16 cellular contexts compared by ENCODE assay signal in the genomic region with DNA sequence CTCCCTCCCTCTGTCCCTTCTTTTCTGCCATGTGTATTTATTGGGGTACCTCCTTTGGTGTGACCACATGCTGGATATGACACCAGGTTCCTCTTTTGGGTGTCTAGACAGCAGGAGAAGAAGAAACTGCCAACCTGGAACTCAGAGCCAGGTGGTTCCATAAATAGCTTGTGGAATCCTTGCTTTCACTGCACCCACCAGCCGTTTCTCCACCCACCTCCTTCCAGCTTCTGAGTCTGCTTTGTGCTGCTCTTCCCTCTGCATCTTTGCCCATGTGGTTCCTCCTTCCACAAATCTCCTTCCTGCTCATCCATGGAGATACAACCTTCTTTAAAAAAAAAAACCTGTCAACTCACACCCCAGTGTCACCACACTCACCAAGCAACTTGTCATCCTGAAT.
"Had no signal": no experiment of that assay in that cellular context is flagged by ENCODE, and none has a peak within 500 bp of the region (broad histone marks: within the 10 kb centered on the region; RNA-seq: fewer than 3 reads in every experiment).

No MANE protein-coding gene starts in this region.

- H3K4me1 ChIP-seq: esophagus muscularis mucosa, foreskin keratinocyte, gastroesophageal sphincter, heart right ventricle, left lung, lower lobe of right lung had no signal

- H3K27me3 ChIP-seq: foreskin keratinocyte had no signal

- H3K27ac ChIP-seq: coronary artery, dorsolateral prefrontal cortex, esophagus muscularis mucosa, foreskin keratinocyte, gastroesophageal sphincter, heart right ventricle, left lung, lower lobe of right lung had no signal

- DNase-seq: dermis blood vessel endothelial cell; dorsolateral prefrontal cortex; effector CD4-positive, alpha-beta T cell; effector memory CD4-positive, alpha-beta T cell; foreskin keratinocyte; heart right ventricle; left cardiac atrium; left lung; left ventricle myocardium superior; lower lobe of right lung; mesenchymal stem cell; mucosa of descending colon; naive B cell had no signal

- ATAC-seq: foreskin keratinocyte, gastroesophageal sphincter, heart right ventricle, left cardiac atrium, left lung, left ventricle myocardium superior, lower lobe of right lung, mucosa of descending colon had no signal

- H3K4me3 ChIP-seq: coronary artery, dorsolateral prefrontal cortex, esophagus muscularis mucosa, gastroesophageal sphincter, heart right ventricle, left lung, lower lobe of right lung, mucosa of descending colon had no signal

- H3K9me3 ChIP-seq: esophagus muscularis mucosa, gastroesophageal sphincter, heart right ventricle, left lung, lower lobe of right lung, mucosa of descending colon had no signal

- H3K36me3 ChIP-seq: esophagus muscularis mucosa, gastroesophageal sphincter, heart right ventricle, left lung, lower lobe of right lung had no signal
